Comparison of ENCODE assay signal across 18 cellular contexts in genomic region chr12:6775185-6775770, GRCh38. TPM values are rescaled to one million over a fixed set of nuclear protein-coding genes. Genes with fewer than 3 reads are reported as not detected.
DNase-seq lines count a peak whose midpoint lies in the region; ATAC-seq and TF ChIP-seq lines count a peak whose summit lies in the region.
"Had no signal": no experiment of that assay in that cellular context is flagged by ENCODE, and none has a peak within 500 bp of the region (broad histone marks: within the 10 kb centered on the region; RNA-seq: fewer than 3 reads in every experiment).

No MANE protein-coding gene starts in this region.

- peaks cover 56% of the 10 kb centered on the region for H3K4me1 ChIP-seq in OCI-LY3 (ENCODE audit: low read length)
- H3K4me1 ChIP-seq in spleen, result peaks cover 3 to 78% (median 46%) of the 10 kb centered on the region in 6 donors
- H3K4me1 ChIP-seq in A673 (ENCODE audit: insufficient read depth, low read length, poor library complexity, severe bottlenecking), result peaks cover 8% of the 10 kb centered on the region
- peaks cover 13% of the 10 kb centered on the region for H3K4me1 ChIP-seq in endodermal cell (ENCODE audit: control insufficient read depth, insufficient read depth, low read length)

- TF ChIP-seq CTCF in OCI-LY3 (IDR thresholded peaks at IDR 0.05; ENCODE audit: low read depth, low read length) (no peak), endothelial cell (IDR thresholded peaks at IDR 0.05; ENCODE audit: unreplicated experiment) (no peak), spleen (IDR thresholded peaks at IDR 0.05 in 8 of 11, conservative IDR thresholded peaks at IDR 0.05 in 3 of 11) (no peak), A673 (conservative IDR thresholded peaks at IDR 0.05; ENCODE audit: low read depth, low read length) (no peak), endodermal cell (conservative IDR thresholded peaks at IDR 0.05) (no peak)

- WGBS in spleen, 5 donors, result 72 to 81% (median 80%) methylated on average over 6 to 8 of the region's 8 CpGs
- 87 to 93% methylated on average over 7 to 8 of the region's 8 CpGs for WGBS in endodermal cell (ENCODE audit: insufficient coverage in 1 of 2, insufficient read length in 1 of 2), 2 experiments

- H3K27ac ChIP-seq in OCI-LY3 (ENCODE audit: low read length) (no peak overlapping the region), spleen (peak overlapping the region in 6 of 8 donors; percentile 29 to 84 (median 72)), A673 (ENCODE audit: low read depth, low read length, poor library complexity, severe bottlenecking) (no peak overlapping the region), endodermal cell (ENCODE audit: low read depth, low read length) (no peak overlapping the region)
- H3K27ac ChIP-seq: coronary artery, HL-60, psoas muscle, thoracic aorta had no signal

- no peak overlapping the region for H2AFZ ChIP-seq in OCI-LY3 (ENCODE audit: low read depth, low read length)

- DNase-seq in activated naive CD4-positive, alpha-beta T cell treated with anti-CD3 and anti-CD28 coated beads for 36 hours, result no peak
- DNase-seq in activated naive CD4-positive, alpha-beta T cell treated with anti-CD3 and anti-CD28 coated beads, Interleukin-2, amount 50 U/mL, for 16 hours, result no peak
- DNase-seq in endothelial cell (ENCODE audit: low spot score), result no peak
- DNase-seq in spleen, result no peak
- DNase-seq in A673 (ENCODE audit: low spot score), result no peak
- no peak for DNase-seq in endodermal cell
- DNase-seq: anterior cingulate cortex, head of caudate nucleus, NCI-H2081 treated with DMSO at 0.1 percent for 48 hours, psoas muscle, T-helper 9 cell had no signal

- H3K27me3 Mint-ChIP-seq in activated naive CD4-positive, alpha-beta T cell treated with anti-CD3 and anti-CD28 coated beads for 36 hours (ENCODE audit: low read depth), result no peaks in the 10 kb centered on the region
- H3K27me3 Mint-ChIP-seq in endothelial cell (ENCODE audit: unreplicated experiment), result peaks cover 21% of the 10 kb centered on the region
- peaks cover 84% of the 10 kb centered on the region for H3K27me3 Mint-ChIP-seq in endodermal cell (ENCODE audit: insufficient read depth)

- no TSS peak for BruUV-seq in A673 (replicated peaks; lab: Mats Ljungman, UMichigan)

- POLR2A ChIA-PET in A673 (lab: Charles Lee; ENCODE audit: low non-redundant PET), result no interaction called here

- no peaks in the 10 kb centered on the region for H4K20me1 ChIP-seq in OCI-LY3 (ENCODE audit: insufficient read depth, low read length)

- no peaks in the 10 kb centered on the region for H3K9me3 Mint-ChIP-seq in activated naive CD4-positive, alpha-beta T cell treated with anti-CD3 and anti-CD28 coated beads for 36 hours
- H3K9me3 Mint-ChIP-seq in endothelial cell (ENCODE audit: unreplicated experiment), result no peaks in the 10 kb centered on the region
- no peaks in the 10 kb centered on the region for H3K9me3 Mint-ChIP-seq in endodermal cell

- peaks cover 38% of the 10 kb centered on the region for H3K27me3 ChIP-seq in OCI-LY3 (ENCODE audit: low read depth, low read length)
- H3K27me3 ChIP-seq in spleen (replicated peaks in 1 of 7), result peaks cover 0 to 77% (median 20%) of the 10 kb centered on the region in 7 donors
- H3K27me3 ChIP-seq in A673 (replicated peaks; ENCODE audit: insufficient read depth, low read depth, low read length, poor library complexity), result no peaks in the 10 kb centered on the region
- peaks cover 17% of the 10 kb centered on the region for H3K27me3 ChIP-seq in endodermal cell (ENCODE audit: control insufficient read depth, insufficient read depth, low read length, poor library complexity, severe bottlenecking)

- H3K4me2 ChIP-seq in OCI-LY3 (ENCODE audit: low read length), result peak overlapping the region; percentile 65

- CTCF ChIA-PET in activated naive CD4-positive, alpha-beta T cell treated with anti-CD3 and anti-CD28 coated beads for 36 hours (lab: Charles Lee), result interaction anchor here (0.5 to 9.7 kb wide), 7 partner anchors 8 to 59 kb away, joined by 3 to 118 read pairs (median 11); partner anchors contain the start of genes CD4, MLF2 and PTMS
- CTCF ChIA-PET in A673 (lab: Charles Lee), result no interaction called here

- no peak for TF ChIP-seq POLR2A in spleen (IDR thresholded peaks at IDR 0.05)

- peaks cover 87% of the 10 kb centered on the region for H3K4me1 Mint-ChIP-seq in activated naive CD4-positive, alpha-beta T cell treated with anti-CD3 and anti-CD28 coated beads for 36 hours (ENCODE audit: low read depth)
- H3K4me1 Mint-ChIP-seq in endothelial cell (ENCODE audit: unreplicated experiment) (peaks cover 51% of the 10 kb centered on the region), endodermal cell (peaks cover 53% of the 10 kb centered on the region)

- intact Hi-C loops in activated naive CD4-positive, alpha-beta T cell treated with anti-CD3 and anti-CD28 coated beads for 36 hours (cut with micrococcal nuclease), result no loop called here
- intact Hi-C loops in spleen (cut with DNase I; ENCODE audit: low total_unique reads) (no loop called here), A673 (cut with micrococcal nuclease; ENCODE audit: unreplicated experiment) (loop anchor here (5.0 kb wide), 2 partner anchors 38 to 158 kb away; no protein-coding TSS in a partner anchor)

- ATAC-seq in HG03520 (IDR thresholded peaks at IDR 0.05; ENCODE audit: unreplicated experiment), result no peak
- ATAC-seq: esophagus mucosa, HCT116, psoas muscle had no signal

- no peaks in the 10 kb centered on the region for H3K79me2 ChIP-seq in OCI-LY3 (ENCODE audit: low read length)

- H3K27ac Mint-ChIP-seq in activated naive CD4-positive, alpha-beta T cell treated with anti-CD3 and anti-CD28 coated beads for 36 hours, result peak overlapping the region; percentile 14
- H3K27ac Mint-ChIP-seq in endothelial cell (ENCODE audit: unreplicated experiment), result peak overlapping the region; percentile 31
- H3K27ac Mint-ChIP-seq in endodermal cell, result no peak overlapping the region

- H3K36me3 Mint-ChIP-seq in activated naive CD4-positive, alpha-beta T cell treated with anti-CD3 and anti-CD28 coated beads for 36 hours (ENCODE audit: low read depth), result peaks cover 15% of the 10 kb centered on the region
- H3K36me3 Mint-ChIP-seq in endothelial cell (ENCODE audit: low read depth, unreplicated experiment) (peaks cover 59% of the 10 kb centered on the region), endodermal cell (ENCODE audit: low read depth) (peaks cover 43% of the 10 kb centered on the region)

- peak overlapping the region; percentile 63 for H3K4me3 Mint-ChIP-seq in activated naive CD4-positive, alpha-beta T cell treated with anti-CD3 and anti-CD28 coated beads for 36 hours
- H3K4me3 Mint-ChIP-seq in endothelial cell (ENCODE audit: unreplicated experiment) (peak overlapping the region; percentile 56), endodermal cell (no peak overlapping the region)

- no peaks in the 10 kb centered on the region for H3K9me3 ChIP-seq in OCI-LY3 (ENCODE audit: insufficient read depth, low read length)
- H3K9me3 ChIP-seq in spleen, result no peaks in the 10 kb centered on the region
- H3K9me3 ChIP-seq in A673 (ENCODE audit: low read depth, low read length, poor library complexity, severe bottlenecking), result no peaks in the 10 kb centered on the region
- no peaks in the 10 kb centered on the region for H3K9me3 ChIP-seq in endodermal cell (ENCODE audit: control insufficient read depth, low read length)
- H3K9me3 ChIP-seq: psoas muscle, thoracic aorta had no signal

- H3K4me3 ChIP-seq in OCI-LY3 (ENCODE audit: low read length) (peak overlapping the region; percentile 12; the same call in 1 of the 2 replicates), spleen (peak overlapping the region in 2 of 8 donors; percentile 25 to 63), A673 (ENCODE audit: low read depth, low read length, poor library complexity, severe bottlenecking) (no peak overlapping the region), endodermal cell (ENCODE audit: low read length) (no peak overlapping the region)
- H3K4me3 ChIP-seq: coronary artery, psoas muscle, thoracic aorta had no signal

- no peak overlapping the region for H3K9ac ChIP-seq in OCI-LY3 (ENCODE audit: low read length)
- H3K9ac ChIP-seq in endodermal cell (ENCODE audit: extremely low read depth, low read length, poor library complexity, severe bottlenecking), result no peak overlapping the region

- H3K36me3 ChIP-seq in OCI-LY3 (replicated peaks; ENCODE audit: low read depth, low read length), result no peaks in the 10 kb centered on the region
- H3K36me3 ChIP-seq in spleen, result peaks cover 0 to 18% (median 0%) of the 10 kb centered on the region in 6 donors
- peaks cover 39% of the 10 kb centered on the region for H3K36me3 ChIP-seq in A673 (ENCODE audit: insufficient read depth, low read length, poor library complexity, severe bottlenecking)
- peaks cover 22% of the 10 kb centered on the region for H3K36me3 ChIP-seq in endodermal cell (ENCODE audit: control insufficient read depth, insufficient read depth, low read length)

RNA-seq across cellular contexts. Expression of gene LAG3, which starts 3.0 kb away (rescaled TPM):
- total RNA-seq in activated naive CD4-positive, alpha-beta T cell treated with anti-CD3 and anti-CD28 coated beads for 36 hours, result 10 to 100 TPM; 22.8 to 25.1 TPM
- 7.6 TPM for total RNA-seq in endothelial cell (ENCODE audit: unreplicated experiment)
- total RNA-seq in spleen, result 10 to 100 TPM in 6 of 7 donors, 1 to 10 TPM in 1; 9.4 to 29.4 (median 17.9) TPM
- polyA plus RNA-seq in spleen, result 1 to 10 TPM; 3.7 to 4.7 (median 4.5) TPM
- 4.1 and 5.5 TPM in 2 replicates for total RNA-seq in A673 (2021)
- 1 to 10 TPM; 1.9 to 7.3 TPM for total RNA-seq in endodermal cell
- 8.4 TPM for polyA plus RNA-seq in endodermal cell (2013, experiment 1 of 2)
- polyA plus RNA-seq in endodermal cell (2013, experiment 2 of 2), result 5.8 TPM
- total RNA-seq: esophagus mucosa had no signal

RNA-seq across cellular contexts. Expression of gene PTMS, which starts 9.1 kb away (rescaled TPM):
- total RNA-seq in activated naive CD4-positive, alpha-beta T cell treated with anti-CD3 and anti-CD28 coated beads for 36 hours, result 10 to 100 TPM; 35.1 to 44.2 TPM
- total RNA-seq in endothelial cell (ENCODE audit: unreplicated experiment) (864 TPM), spleen (100 to 1,000 TPM in 1 of 7 donors, 10 to 100 TPM in 6; 47.4 to 130 (median 89.1) TPM), A673 (2021) (600 and 620 TPM in 2 replicates), endodermal cell (100 to 1,000 TPM; 637 to 888 TPM)
- 100 to 1,000 TPM in 2 of 3 donors, 10 to 100 TPM in 1; 70.5 to 169 (median 102) TPM for polyA plus RNA-seq in spleen
- 935 TPM for polyA plus RNA-seq in endodermal cell (2013, experiment 1 of 2)
- 1,020 TPM for polyA plus RNA-seq in endodermal cell (2013, experiment 2 of 2)

RNA-seq across cellular contexts. Expression of gene CD4, which starts 14.1 kb away (rescaled TPM):
- 100 to 1,000 TPM; 155 to 161 TPM for total RNA-seq in activated naive CD4-positive, alpha-beta T cell treated with anti-CD3 and anti-CD28 coated beads for 36 hours
- total RNA-seq in endothelial cell (ENCODE audit: unreplicated experiment), result 4.7 TPM
- total RNA-seq in spleen, result 100 to 1,000 TPM; 104 to 207 (median 180) TPM
- polyA plus RNA-seq in spleen, result 10 to 100 TPM; 21.8 to 32.8 (median 23.3) TPM
- total RNA-seq in A673 (2021), result not detected in 2 replicates
- 1 to 10 TPM in 1 of 2 donors, under 1 TPM in 1; 0.77 to 1.3 TPM for total RNA-seq in endodermal cell
- 2.2 TPM for polyA plus RNA-seq in endodermal cell (2013, experiment 1 of 2)
- polyA plus RNA-seq in endodermal cell (2013, experiment 2 of 2), result 1.7 TPM

RNA-seq across cellular contexts. Expression of gene MLF2, which starts 22.3 kb away (rescaled TPM):
- total RNA-seq in activated naive CD4-positive, alpha-beta T cell treated with anti-CD3 and anti-CD28 coated beads for 36 hours, result 100 to 1,000 TPM; 140 to 143 TPM
- total RNA-seq in endothelial cell (ENCODE audit: unreplicated experiment) (118 TPM), spleen (100 to 1,000 TPM in 5 of 7 donors, 10 to 100 TPM in 2; 85.4 to 123 (median 104) TPM), A673 (2021) (242 and 254 TPM in 2 replicates), endodermal cell (100 to 1,000 TPM; 219 to 393 TPM)
- polyA plus RNA-seq in spleen, result 100 to 1,000 TPM in 2 of 3 donors, 10 to 100 TPM in 1; 78.0 to 116 (median 101) TPM
- polyA plus RNA-seq in endodermal cell (2013, experiment 1 of 2), result 177 TPM
- 169 TPM for polyA plus RNA-seq in endodermal cell (2013, experiment 2 of 2)

RNA-seq across cellular contexts. Expression of gene GPR162, which starts 46.3 kb away (rescaled TPM):
- under 1 TPM in 1 of 2 experiments, not detected in 1; 0.24 TPM for total RNA-seq in activated naive CD4-positive, alpha-beta T cell treated with anti-CD3 and anti-CD28 coated beads for 36 hours
- 52.7 TPM for total RNA-seq in endothelial cell (ENCODE audit: unreplicated experiment)
- total RNA-seq in spleen, result 1 to 10 TPM; 2.1 to 7.1 (median 4.0) TPM
- polyA plus RNA-seq in spleen, result 10 to 100 TPM in 2 of 3 donors, 1 to 10 TPM in 1; 5.0 to 14.7 (median 10.3) TPM
- total RNA-seq in A673 (2021), result 18.3 and 23.2 TPM in 2 replicates
- 10 to 100 TPM; 14.7 to 15.0 TPM for total RNA-seq in endodermal cell
- 26.3 TPM for polyA plus RNA-seq in endodermal cell (2013, experiment 1 of 2)
- 22.4 TPM for polyA plus RNA-seq in endodermal cell (2013, experiment 2 of 2)

Comparison
In these comparisons a context has a peak if more than half of its experiments do, and no peak if none do; other contexts are left out.
1. H3K27ac ChIP-seq: peak in spleen (6 of 8); none in OCI-LY3 (single experiment), A673 (single experiment) and endodermal cell (single experiment).
2. RNA of gene CD4, which starts 14.1 kb away (total RNA-seq): 104 to 207 TPM in spleen and 155 to 161 TPM in activated naive CD4-positive, alpha-beta T cell treated with anti-CD3 and anti-CD28 coated beads for 36 hours; 4.7 TPM in endothelial cell (single experiment), 0.77 to 1.3 TPM in endodermal cell and not detected in A673; every median in the first group is over 10 times any median in the second.